Comparison of ENCODE assay signal across 14 cellular contexts in the genomic region with DNA sequence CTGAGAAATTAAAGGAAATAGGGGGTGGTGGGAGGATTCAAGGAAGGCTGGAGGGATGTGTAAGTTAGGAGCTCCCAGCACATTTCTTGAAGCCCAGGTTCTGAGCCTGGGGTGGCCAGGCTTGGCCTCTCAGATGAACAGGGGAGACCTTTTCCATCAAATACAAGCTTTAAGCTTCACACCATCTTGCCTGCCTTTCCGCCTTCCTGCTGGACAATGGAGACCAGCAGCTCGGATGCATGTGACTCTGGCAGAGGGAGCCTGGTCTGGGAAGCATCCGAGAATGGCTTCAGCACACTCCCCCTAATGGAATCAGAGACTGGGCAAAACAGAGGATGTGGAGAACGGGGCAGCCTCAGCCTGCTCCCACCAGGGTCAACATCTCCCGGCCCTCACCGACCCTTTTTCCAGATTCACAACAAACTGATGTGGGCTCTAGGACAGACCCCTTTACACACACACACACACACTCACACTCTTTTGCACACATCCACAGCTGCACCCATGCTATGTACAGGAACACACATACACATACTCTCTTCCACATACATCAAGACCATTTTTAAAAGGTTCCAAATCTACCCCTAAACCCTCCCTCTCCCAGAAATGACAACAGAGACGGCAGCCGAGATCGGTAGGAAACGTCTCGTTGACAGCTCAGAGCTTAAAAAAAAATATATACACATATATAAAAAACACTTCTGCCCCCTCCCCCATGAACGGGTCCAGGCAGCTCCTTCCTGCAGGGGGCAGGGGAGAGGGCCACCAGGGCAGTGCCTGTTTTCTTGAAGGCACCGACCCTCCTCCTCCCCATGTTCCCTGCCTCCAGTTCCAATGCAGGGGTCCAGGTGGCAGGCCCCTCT. TPM values are rescaled to one million over a fixed set of nuclear protein-coding genes. Genes with fewer than 3 reads are reported as not detected.
DNase-seq lines count a peak whose midpoint lies in the region; ATAC-seq and TF ChIP-seq lines count a peak whose summit lies in the region.
"Had no signal": no experiment of that assay in that cellular context is flagged by ENCODE, and none has a peak within 500 bp of the region (broad histone marks: within the 10 kb centered on the region; RNA-seq: fewer than 3 reads in every experiment).

No MANE protein-coding gene starts in this region.

- no peak for TF ChIP-seq POLR2A in esophagus muscularis mucosa (IDR thresholded peaks at IDR 0.05; ENCODE audit: low read depth)

- H3K36me3 Mint-ChIP-seq in T-cell: peaks cover 12% of the 10 kb centered on the region

- TF ChIP-seq CTCF in GM12865 (IDR thresholded peaks at IDR 0.05; ENCODE audit: insufficient read depth, low read depth, low read length, missing control alignments) (peak; percentile 2), foreskin keratinocyte (conservative IDR thresholded peaks at IDR 0.05) (peak; percentile 16), esophagus muscularis mucosa (IDR thresholded peaks at IDR 0.05) (no peak)

- CTCF ChIA-PET in T-cell (lab: Charles Lee): interaction anchor here in 1 of 2 donors (0.6 to 1.3 kb wide), 4 partner anchors 10 to 144 kb away, joined by 3 to 5 read pairs (median 3); a partner anchor contains a TSS

- no peaks in the 10 kb centered on the region for H3K9me3 Mint-ChIP-seq in T-cell

- H3K9me3 ChIP-seq in esophagus muscularis mucosa: no peaks in the 10 kb centered on the region
- H3K9me3 ChIP-seq: ovary, thyroid gland had no signal

- intact Hi-C loops in esophagus muscularis mucosa (cut with DNase I): no loop called here

- H3K4me3 Mint-ChIP-seq in T-cell: no peak overlapping the region

- DNase-seq in ACHN: peak; percentile 30
- DNase-seq in GM12865 (ENCODE audit: low read depth): no peak
- DNase-seq in T-cell: no peak
- DNase-seq in foreskin keratinocyte: no peak
- no peak for DNase-seq in NCI-H1436 treated with DMSO at 0.1 percent for 48 hours (lab: John Stamatoyannopoulos, UW)
- no peak for DNase-seq in esophagus muscularis mucosa (ENCODE audit: extremely low spot score)
- DNase-seq: activated T-cell treated with anti-CD3 and anti-CD28 coated beads, Interleukin-2, amount 50 U/mL, for 1 hour; effector CD4-positive, alpha-beta T cell; ovary; stimulated activated CD4-positive, alpha-beta T cell treated with anti-CD3 and anti-CD28 coated beads, Interleukin-4, amount 100 ng/mL, for 24 hours; thyroid gland had no signal

- H3K27me3 ChIP-seq in foreskin keratinocyte (no peaks in the 10 kb centered on the region), esophagus muscularis mucosa (peaks cover 0 to 8% (median 0%) of the 10 kb centered on the region in 4 donors)
- H3K27me3 ChIP-seq: ovary, thyroid gland had no signal

- H3K4me1 ChIP-seq in foreskin keratinocyte: peaks cover 29% of the 10 kb centered on the region
- peaks cover 14 to 31% (median 24%) of the 10 kb centered on the region in 4 donors for H3K4me1 ChIP-seq in esophagus muscularis mucosa

- no peak for TF ChIP-seq EP300 in esophagus muscularis mucosa (IDR thresholded peaks at IDR 0.05)

- H3K4me1 Mint-ChIP-seq in T-cell: peaks cover 35 to 54% (median 47%) of the 10 kb centered on the region in 3 donors

- H3K27me3 Mint-ChIP-seq in T-cell: no peaks in the 10 kb centered on the region

- POLR2A ChIA-PET in T-cell (lab: Charles Lee): no interaction called here

- peak overlapping the region; percentile 21 to 59 for H3K27ac Mint-ChIP-seq in T-cell

- ATAC-seq in T-cell (replicated peaks in 1 of 4): no peak
- ATAC-seq in foreskin keratinocyte: no peak
- ATAC-seq in GM18868 (IDR thresholded peaks at IDR 0.05; ENCODE audit: unreplicated experiment): no peak
- no peak for ATAC-seq in HG02798 (IDR thresholded peaks at IDR 0.05; ENCODE audit: poor library complexity, unreplicated experiment)

- WGBS in esophagus muscularis mucosa: 39% methylated on average over 12 of the region's 13 CpGs

- H3K27ac ChIP-seq in foreskin keratinocyte (no peak overlapping the region), esophagus muscularis mucosa (replicated peaks in 1 of 4) (peak overlapping the region in 1 of 4 donors; percentile 5)
- H3K27ac ChIP-seq: ovary, thyroid gland had no signal

- peaks cover 18 to 46% (median 43%) of the 10 kb centered on the region in 4 donors for H3K36me3 ChIP-seq in esophagus muscularis mucosa
- H3K36me3 ChIP-seq: ovary had no signal

- no peak overlapping the region for H3K4me3 ChIP-seq in GM12865 (ENCODE audit: low read depth, low read length)
- no peak overlapping the region for H3K4me3 ChIP-seq in esophagus muscularis mucosa
- H3K4me3 ChIP-seq: ovary, thyroid gland had no signal

- in situ Hi-C loops in ACHN (cut with HindIII; ENCODE audit: low pct_ligation_motif_present, low pct_unique_long_range_greater_than_20kb, low sequenced_read_pairs): loop anchor here (10.0 kb wide), 1 partner anchor 119 kb away; a partner anchor contains a TSS

RNA-seq across cellular contexts. Expression of a gene that starts 6.5 kb away (rescaled TPM):
- total RNA-seq in T-cell (100 to 1,000 TPM; 101 to 130 (median 125) TPM), foreskin keratinocyte (43.5 and 45.3 TPM in 2 replicates), esophagus muscularis mucosa (10 to 100 TPM; 41.9 to 72.6 (median 50.0) TPM)
- 26.6 and 28.7 TPM in 2 replicates for polyA plus RNA-seq in foreskin keratinocyte

RNA-seq across cellular contexts. Expression of a gene that starts 13.3 kb away (rescaled TPM):
- 100 to 1,000 TPM; 162 to 228 (median 213) TPM for total RNA-seq in T-cell
- 49.8 and 56.0 TPM in 2 replicates for total RNA-seq in foreskin keratinocyte
- 28.8 and 32.1 TPM in 2 replicates for polyA plus RNA-seq in foreskin keratinocyte
- 10 to 100 TPM; 48.7 to 78.8 (median 66.1) TPM for total RNA-seq in esophagus muscularis mucosa

RNA-seq across cellular contexts. Expression of a gene that starts 19.4 kb away (rescaled TPM):
- 10 to 100 TPM; 42.0 to 46.6 (median 43.0) TPM for total RNA-seq in T-cell
- 20.3 and 20.4 TPM in 2 replicates for total RNA-seq in foreskin keratinocyte
- 23.7 and 25.7 TPM in 2 replicates for polyA plus RNA-seq in foreskin keratinocyte
- total RNA-seq in esophagus muscularis mucosa: 10 to 100 TPM; 25.3 to 50.3 (median 33.4) TPM

RNA-seq across cellular contexts. Expression of a gene that starts 35.7 kb away (rescaled TPM):
- total RNA-seq in T-cell (under 1 TPM in 1 of 5 donors, not detected in 4; 0.15 TPM), foreskin keratinocyte (not detected in 2 replicates), esophagus muscularis mucosa (10 to 100 TPM in 1 of 4 donors, 1 to 10 TPM in 3; 3.3 to 10.8 (median 6.0) TPM)
- polyA plus RNA-seq in foreskin keratinocyte: not detected in 2 replicates
- total RNA-seq: HT1080 had no signal

Comparison
In these comparisons a context has a peak if more than half of its experiments do, and no peak if none do; other contexts are left out.
1. CTCF ChIP-seq: peak in GM12865 (single experiment) and foreskin keratinocyte (single experiment); none in esophagus muscularis mucosa (0 of 3).